In genomic region chr3:97821413-97821809, GRCh38 we compare ENCODE assay signal across 1 cellular context.
A peak's percentile ranks its signal among the peaks of the same experiment; 100 is the strongest.
TF ChIP-seq lines count a peak whose summit lies in the region.

No MANE protein-coding gene starts in this region.

TF ChIP-seq in HepG2, 621 proteins besides CTCF, POLR2A, EP300 and RAD21 (continued from another document):
- TF ChIP-seq, protein P1, sequence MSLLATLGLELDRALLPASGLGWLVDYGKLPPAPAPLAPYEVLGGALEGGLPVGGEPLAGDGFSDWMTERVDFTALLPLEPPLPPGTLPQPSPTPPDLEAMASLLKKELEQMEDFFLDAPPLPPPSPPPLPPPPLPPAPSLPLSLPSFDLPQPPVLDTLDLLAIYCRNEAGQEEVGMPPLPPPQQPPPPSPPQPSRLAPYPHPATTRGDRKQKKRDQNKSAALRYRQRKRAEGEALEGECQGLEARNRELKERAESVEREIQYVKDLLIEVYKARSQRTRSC (CRISPR knock-in tag; IDR thresholded peaks at IDR 0.05; ENCODE audit: low read depth) = 0 out of 2 replicates have a peak, but pooled peaks have one; percentile 0
- TF ChIP-seq NFKB2 (CRISPR knock-in tag; IDR thresholded peaks at IDR 0.05; ENCODE audit: borderline replicate concordance) = no peak
- TF ChIP-seq FOXO4 (CRISPR knock-in tag; conservative IDR thresholded peaks at IDR 0.05) = 0 out of 2 replicates have a peak, but pooled peaks have one; percentile 21
- 0 out of 2 replicates have a peak, but pooled peaks have one; percentile 31 for TF ChIP-seq POGK (CRISPR knock-in tag; conservative IDR thresholded peaks at IDR 0.05)
- TF ChIP-seq SNAPC5 (CRISPR knock-in tag; IDR thresholded peaks at IDR 0.05; ENCODE audit: borderline replicate concordance) = no peak
- TF ChIP-seq ZNF670 (CRISPR knock-in tag; IDR thresholded peaks at IDR 0.05; ENCODE audit: borderline replicate concordance) = 0 out of 2 replicates have a peak, but pooled peaks have one; percentile 19
- TF ChIP-seq, protein P2, sequence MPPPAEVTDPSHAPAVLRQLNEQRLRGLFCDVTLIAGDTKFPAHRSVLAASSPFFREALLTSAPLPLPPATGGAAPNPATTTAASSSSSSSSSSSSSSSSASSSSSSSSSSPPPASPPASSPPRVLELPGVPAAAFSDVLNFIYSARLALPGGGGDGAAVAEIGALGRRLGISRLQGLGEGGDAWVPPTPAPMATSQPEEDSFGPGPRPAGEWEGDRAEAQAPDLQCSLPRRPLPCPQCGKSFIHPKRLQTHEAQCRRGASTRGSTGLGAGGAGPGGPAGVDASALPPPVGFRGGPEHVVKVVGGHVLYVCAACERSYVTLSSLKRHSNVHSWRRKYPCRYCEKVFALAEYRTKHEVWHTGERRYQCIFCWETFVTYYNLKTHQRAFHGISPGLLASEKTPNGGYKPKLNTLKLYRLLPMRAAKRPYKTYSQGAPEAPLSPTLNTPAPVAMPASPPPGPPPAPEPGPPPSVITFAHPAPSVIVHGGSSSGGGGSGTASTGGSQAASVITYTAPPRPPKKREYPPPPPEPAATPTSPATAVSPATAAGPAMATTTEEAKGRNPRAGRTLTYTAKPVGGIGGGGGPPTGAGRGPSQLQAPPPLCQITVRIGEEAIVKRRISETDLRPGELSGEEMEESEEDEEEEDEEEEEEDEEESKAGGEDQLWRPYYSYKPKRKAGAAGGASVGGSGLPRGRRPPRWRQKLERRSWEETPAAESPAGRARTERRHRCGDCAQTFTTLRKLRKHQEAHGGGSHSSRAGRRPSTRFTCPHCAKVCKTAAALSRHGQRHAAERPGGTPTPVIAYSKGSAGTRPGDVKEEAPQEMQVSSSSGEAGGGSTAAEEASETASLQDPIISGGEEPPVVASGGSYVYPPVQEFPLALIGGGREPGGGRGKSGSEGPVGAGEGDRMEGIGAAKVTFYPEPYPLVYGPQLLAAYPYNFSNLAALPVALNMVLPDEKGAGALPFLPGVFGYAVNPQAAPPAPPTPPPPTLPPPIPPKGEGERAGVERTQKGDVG (CRISPR knock-in tag; IDR thresholded peaks at IDR 0.05; ENCODE audit: borderline replicate concordance) = 0 out of 2 replicates have a peak, but pooled peaks have one; percentile 4
- TF ChIP-seq ASH2L (IDR thresholded peaks at IDR 0.05; ENCODE audit: insufficient read length, low read depth, low read length) = peak; percentile 39
- TF ChIP-seq, protein P3, sequence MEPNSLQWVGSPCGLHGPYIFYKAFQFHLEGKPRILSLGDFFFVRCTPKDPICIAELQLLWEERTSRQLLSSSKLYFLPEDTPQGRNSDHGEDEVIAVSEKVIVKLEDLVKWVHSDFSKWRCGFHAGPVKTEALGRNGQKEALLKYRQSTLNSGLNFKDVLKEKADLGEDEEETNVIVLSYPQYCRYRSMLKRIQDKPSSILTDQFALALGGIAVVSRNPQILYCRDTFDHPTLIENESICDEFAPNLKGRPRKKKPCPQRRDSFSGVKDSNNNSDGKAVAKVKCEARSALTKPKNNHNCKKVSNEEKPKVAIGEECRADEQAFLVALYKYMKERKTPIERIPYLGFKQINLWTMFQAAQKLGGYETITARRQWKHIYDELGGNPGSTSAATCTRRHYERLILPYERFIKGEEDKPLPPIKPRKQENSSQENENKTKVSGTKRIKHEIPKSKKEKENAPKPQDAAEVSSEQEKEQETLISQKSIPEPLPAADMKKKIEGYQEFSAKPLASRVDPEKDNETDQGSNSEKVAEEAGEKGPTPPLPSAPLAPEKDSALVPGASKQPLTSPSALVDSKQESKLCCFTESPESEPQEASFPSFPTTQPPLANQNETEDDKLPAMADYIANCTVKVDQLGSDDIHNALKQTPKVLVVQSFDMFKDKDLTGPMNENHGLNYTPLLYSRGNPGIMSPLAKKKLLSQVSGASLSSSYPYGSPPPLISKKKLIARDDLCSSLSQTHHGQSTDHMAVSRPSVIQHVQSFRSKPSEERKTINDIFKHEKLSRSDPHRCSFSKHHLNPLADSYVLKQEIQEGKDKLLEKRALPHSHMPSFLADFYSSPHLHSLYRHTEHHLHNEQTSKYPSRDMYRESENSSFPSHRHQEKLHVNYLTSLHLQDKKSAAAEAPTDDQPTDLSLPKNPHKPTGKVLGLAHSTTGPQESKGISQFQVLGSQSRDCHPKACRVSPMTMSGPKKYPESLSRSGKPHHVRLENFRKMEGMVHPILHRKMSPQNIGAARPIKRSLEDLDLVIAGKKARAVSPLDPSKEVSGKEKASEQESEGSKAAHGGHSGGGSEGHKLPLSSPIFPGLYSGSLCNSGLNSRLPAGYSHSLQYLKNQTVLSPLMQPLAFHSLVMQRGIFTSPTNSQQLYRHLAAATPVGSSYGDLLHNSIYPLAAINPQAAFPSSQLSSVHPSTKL (CRISPR knock-in tag; IDR thresholded peaks at IDR 0.05) = peak; percentile 4; the same call in 1 of the 2 replicates
